ENCODE assay signal across 16 cellular contexts in genomic region chr4:8675383-8675782, GRCh38.
DNase-seq lines count a peak whose midpoint lies in the region; ATAC-seq and TF ChIP-seq lines count a peak whose summit lies in the region.
"Had no signal": no experiment of that assay in that cellular context is flagged by ENCODE, and none has a peak within 500 bp of the region (broad histone marks: within the 10 kb centered on the region; RNA-seq: fewer than 3 reads in every experiment).

No MANE protein-coding gene starts in this region.

- H3K36me3 Mint-ChIP-seq in MCF 10A (ENCODE audit: insufficient read depth, unreplicated experiment) = peaks cover 7% of the 10 kb centered on the region

- ATAC-seq in RWPE2 (ENCODE audit: low read depth) (peak; percentile 69; the same call in 2 of the 3 replicates), HG02610 (IDR thresholded peaks at IDR 0.05; ENCODE audit: unreplicated experiment) (no peak), HG03095 (IDR thresholded peaks at IDR 0.05; ENCODE audit: unreplicated experiment) (no peak)
- ATAC-seq: body of pancreas had no signal

- H3K4me3 ChIP-seq in mammary epithelial cell (replicated peaks in 1 of 3; ENCODE audit: insufficient read depth in 1 of 3, low read depth in 2 of 3, low read length in 3 of 3) (no peak overlapping the region), RWPE2 (ENCODE audit: severe bottlenecking) (no peak overlapping the region), thyroid gland (replicated peaks in 1 of 3) (no peak overlapping the region)
- H3K4me3 ChIP-seq: body of pancreas, lung, upper lobe of left lung had no signal

- H3K4me1 ChIP-seq in mammary epithelial cell (ENCODE audit: insufficient read depth, low read length) (no peaks in the 10 kb centered on the region), RWPE2 (ENCODE audit: insufficient read depth, poor library complexity, severe bottlenecking) (no peaks in the 10 kb centered on the region), thyroid gland (no peaks in the 10 kb centered on the region)
- H3K4me1 ChIP-seq: body of pancreas, upper lobe of left lung had no signal

- no peak overlapping the region for H3K27ac Mint-ChIP-seq in MCF 10A (ENCODE audit: low read depth, unreplicated experiment)

- H3K36me3 ChIP-seq in mammary epithelial cell (ENCODE audit: insufficient read depth, low read length) (no peaks in the 10 kb centered on the region), RWPE2 (ENCODE audit: low read depth) (no peaks in the 10 kb centered on the region), thyroid gland (no peaks in the 10 kb centered on the region)
- H3K36me3 ChIP-seq: upper lobe of left lung had no signal

- H3K9me3 ChIP-seq in mammary epithelial cell (replicated peaks; ENCODE audit: insufficient read depth, low read length) = peaks cover 20% of the 10 kb centered on the region
- no peaks in the 10 kb centered on the region for H3K9me3 ChIP-seq in RWPE2 (ENCODE audit: severe bottlenecking)
- H3K9me3 ChIP-seq in thyroid gland = no peaks in the 10 kb centered on the region
- H3K9me3 ChIP-seq: body of pancreas, upper lobe of left lung had no signal

- H3K4me1 Mint-ChIP-seq in MCF 10A (ENCODE audit: insufficient read depth, unreplicated experiment) = no peaks in the 10 kb centered on the region

- H3K9ac ChIP-seq in mammary epithelial cell (ENCODE audit: insufficient read depth, low read length) = no peak overlapping the region

- peaks cover 14% of the 10 kb centered on the region for H3K9me3 Mint-ChIP-seq in MCF 10A (ENCODE audit: unreplicated experiment)

- dilution Hi-C loops in mammary epithelial cell (cut with HindIII; ENCODE audit: low sequenced_read_pairs) = loop anchor here (5.0 kb wide), 1 partner anchor 78 kb away; no protein-coding TSS in a partner anchor

- H4K20me1 ChIP-seq in mammary epithelial cell (ENCODE audit: insufficient read depth, low read length) = no peaks in the 10 kb centered on the region

- H3K79me2 ChIP-seq in mammary epithelial cell (ENCODE audit: insufficient read depth, low read length) = no peaks in the 10 kb centered on the region

- TF ChIP-seq CTCF in MCF 10A (IDR thresholded peaks at IDR 0.05; ENCODE audit: unreplicated experiment) (no peak), mammary epithelial cell (conservative IDR thresholded peaks at IDR 0.05 in 1 of 2, IDR thresholded peaks at IDR 0.05 in 1 of 2; ENCODE audit: extremely low read depth in 1 of 2, insufficient read depth in 1 of 2, low read depth in 1 of 2, low read length in 2 of 2) (no peak), RWPE2 (IDR thresholded peaks at IDR 0.05; ENCODE audit: poor library complexity, severe bottlenecking) (no peak), thyroid gland (IDR thresholded peaks at IDR 0.05) (no peak)

- no peak overlapping the region for H3K4me3 Mint-ChIP-seq in MCF 10A (ENCODE audit: unreplicated experiment)

- H3K4me2 ChIP-seq in mammary epithelial cell (ENCODE audit: insufficient read depth, low read depth, low read length) = no peak overlapping the region

- peaks cover 28% of the 10 kb centered on the region for H3K27me3 Mint-ChIP-seq in MCF 10A (ENCODE audit: insufficient read depth, unreplicated experiment)

- peak; percentile 6 for DNase-seq in MCF 10A (ENCODE audit: unreplicated experiment)
- no peak for DNase-seq in mammary epithelial cell
- DNase-seq in RWPE2 (ENCODE audit: low spot score) = peak; percentile 67
- peak; percentile 7 for DNase-seq in iris pigment epithelial cell (ENCODE audit: low read depth)
- DNase-seq in thyroid gland = peak; percentile 10 to 44
- DNase-seq in superior temporal gyrus (ENCODE audit: extremely low spot score) = no peak
- DNase-seq: activated T-cell treated with anti-CD3 and anti-CD28 coated beads for 4 hours, DMS79, KG1, NCI-H526 treated with DMSO at 0.1 percent for 48 hours, T-helper 9 cell had no signal

- intact Hi-C loops in MCF 10A (cut with micrococcal nuclease) (no loop called here), mammary epithelial cell (cut with micrococcal nuclease) (no loop called here), thyroid gland (cut with DNase I) (no loop called here)

- in situ Hi-C loops in mammary epithelial cell (cut with MboI; ENCODE audit: low sequenced_read_pairs in 2 of 2) = no loop called here

- H3K27me3 ChIP-seq in mammary epithelial cell (ENCODE audit: insufficient read depth, low read length) (no peaks in the 10 kb centered on the region), RWPE2 (ENCODE audit: insufficient read depth, poor library complexity, severe bottlenecking) (peaks cover 18% of the 10 kb centered on the region), thyroid gland (no peaks in the 10 kb centered on the region)
- H3K27me3 ChIP-seq: body of pancreas, upper lobe of left lung had no signal

- BruUV-seq in MCF 10A (replicated peaks; lab: Mats Ljungman, UMichigan) (no TSS peak), mammary epithelial cell (replicated peaks; lab: Mats Ljungman, UMichigan) (no TSS peak)

- H3K27ac ChIP-seq in mammary epithelial cell (ENCODE audit: insufficient read depth, low read depth, low read length) (no peak overlapping the region), RWPE2 (ENCODE audit: poor library complexity, severe bottlenecking) (no peak overlapping the region), thyroid gland (no peak overlapping the region)
- H3K27ac ChIP-seq: body of pancreas, upper lobe of left lung had no signal

- TF ChIP-seq POLR2A in thyroid gland (IDR thresholded peaks at IDR 0.05) = no peak

- CTCF ChIA-PET in MCF 10A (lab: Yijun Ruan, JAX) = interaction anchor here (1.1 kb wide), 1 partner anchor 144 kb away, joined by 5 read pairs; no protein-coding TSS in a partner anchor
- CTCF ChIA-PET in mammary epithelial cell (lab: Charles Lee; ENCODE audit: low non-redundant PET) = no interaction called here

- H2AFZ ChIP-seq in mammary epithelial cell (ENCODE audit: low read depth, low read length) = no peak overlapping the region

- POLR2A ChIA-PET in MCF 10A (lab: Yijun Ruan, JAX) = no interaction called here

- WGBS in mammary epithelial cell (ENCODE audit: low coverage, missing lambda C conversion rate) = 22% methylated on average over 9 of the region's 10 CpGs
- 18 to 49% methylated on average over 4 to 10 of the region's 10 CpGs for WGBS in thyroid gland, 2 donors

Comparison
In these comparisons a context has a peak if more than half of its experiments do, and no peak if none do; other contexts are left out.
1. DNase-seq: peak in MCF 10A (single experiment), RWPE2 (single experiment), iris pigment epithelial cell (single experiment) and thyroid gland (2 of 2); none in mammary epithelial cell (single experiment) and superior temporal gyrus (single experiment).